Comparison of ENCODE assay signal across 7 cellular contexts in genomic region chr1:8880068-8880676, GRCh38. TPM values are rescaled to one million over a fixed set of nuclear protein-coding genes. Genes with fewer than 3 reads are reported as not detected.
A peak's percentile ranks its signal among the peaks of the same experiment; 100 is the strongest.
DNase-seq lines count a peak whose midpoint lies in the region; ATAC-seq and TF ChIP-seq lines count a peak whose summit lies in the region.

No MANE protein-coding gene starts in this region.

- H3K36me3 Mint-ChIP-seq in activated T-helper 1 cell treated with anti-CD3 and anti-CD28 coated beads, Interleukin-12 subunit alpha, Interleukin-12 subunit beta, Interleukin-2, Interleukin-4 antibody, amounts not matched to agents 30 ng/mL and 10 ng/mL and 1 ng/mL, durations not matched to agents 14 hours and 24 hours and 36 hours (ENCODE audit: low read depth): peaks cover 28% of the 10 kb centered on the region

- H3K36me3 ChIP-seq in Loucy (ENCODE audit: insufficient read depth, low read length) (peaks cover 22% of the 10 kb centered on the region), osteoblast (ENCODE audit: insufficient read depth, low read length) (peaks cover 18% of the 10 kb centered on the region)

- no peaks in the 10 kb centered on the region for H3K9me3 ChIP-seq in Loucy (ENCODE audit: insufficient read depth, low read depth, low read length)
- no peaks in the 10 kb centered on the region for H3K9me3 ChIP-seq in osteoblast (ENCODE audit: low read depth, low read length)

- peak overlapping the region; percentile 89 for H3K4me3 ChIP-seq in Loucy (ENCODE audit: low read length, poor library complexity, severe bottlenecking)
- peak overlapping the region; percentile 8 for H3K4me3 ChIP-seq in osteoblast (ENCODE audit: insufficient read depth, low read length)

- H2AFZ ChIP-seq in Loucy (ENCODE audit: low read length) (peak overlapping the region; percentile 7; the same call in 1 of the 2 replicates), osteoblast (ENCODE audit: low read length) (peak overlapping the region; percentile 55)

- H3K4me1 ChIP-seq in Loucy (ENCODE audit: insufficient read depth, low read length, poor library complexity, severe bottlenecking) (peaks cover 26% of the 10 kb centered on the region), osteoblast (ENCODE audit: insufficient read depth, low read length) (peaks cover 34% of the 10 kb centered on the region)

- no peaks in the 10 kb centered on the region for H3K9me2 ChIP-seq in Loucy (replicated peaks; ENCODE audit: low read depth, low read length)

- peak overlapping the region; percentile 88 for H3K4me3 Mint-ChIP-seq in activated T-helper 1 cell treated with anti-CD3 and anti-CD28 coated beads, Interleukin-12 subunit alpha, Interleukin-12 subunit beta, Interleukin-2, Interleukin-4 antibody, amounts not matched to agents 30 ng/mL and 10 ng/mL and 1 ng/mL, durations not matched to agents 14 hours and 24 hours and 36 hours

- H3K27ac ChIP-seq in osteoblast (ENCODE audit: low read depth, low read length): peak overlapping the region; percentile 87

- H3K27me3 ChIP-seq in Loucy (ENCODE audit: insufficient read depth, low read length, poor library complexity, severe bottlenecking): peaks cover 16% of the 10 kb centered on the region
- no peaks in the 10 kb centered on the region for H3K27me3 ChIP-seq in osteoblast (ENCODE audit: insufficient read depth, low read length)

- peak overlapping the region; percentile 99 for H3K9ac ChIP-seq in Loucy (ENCODE audit: low read depth, low read length, poor library complexity, severe bottlenecking)

- H3K9me3 Mint-ChIP-seq in activated T-helper 1 cell treated with anti-CD3 and anti-CD28 coated beads, Interleukin-12 subunit alpha, Interleukin-12 subunit beta, Interleukin-2, Interleukin-4 antibody, amounts not matched to agents 30 ng/mL and 10 ng/mL and 1 ng/mL, durations not matched to agents 14 hours and 24 hours and 36 hours: no peaks in the 10 kb centered on the region

- ATAC-seq in HG03135 (IDR thresholded peaks at IDR 0.05; ENCODE audit: unreplicated experiment) (no peak), HG02610 (IDR thresholded peaks at IDR 0.05; ENCODE audit: unreplicated experiment) (no peak)

- H3K27ac Mint-ChIP-seq in activated T-helper 1 cell treated with anti-CD3 and anti-CD28 coated beads, Interleukin-12 subunit alpha, Interleukin-12 subunit beta, Interleukin-2, Interleukin-4 antibody, amounts not matched to agents 30 ng/mL and 10 ng/mL and 1 ng/mL, durations not matched to agents 14 hours and 24 hours and 36 hours: peak overlapping the region; percentile 99

- intact Hi-C loops in activated T-helper 1 cell treated with anti-CD3 and anti-CD28 coated beads, Interleukin-12 subunit alpha, Interleukin-12 subunit beta, Interleukin-2, Interleukin-4 antibody, amounts not matched to agents 30 ng/mL and 10 ng/mL and 1 ng/mL, durations not matched to agents 14 hours and 24 hours and 36 hours (cut with micrococcal nuclease): loop anchor here (1.0 to 2.0 kb wide), 3 partner anchors 20 to 108 kb away; no protein-coding TSS in a partner anchor

- H3K79me2 ChIP-seq in Loucy (ENCODE audit: insufficient read depth, low read length): peaks cover 52% of the 10 kb centered on the region
- peaks cover 33% of the 10 kb centered on the region for H3K79me2 ChIP-seq in osteoblast (ENCODE audit: insufficient read depth, low read length)

- H3K27me3 Mint-ChIP-seq in activated T-helper 1 cell treated with anti-CD3 and anti-CD28 coated beads, Interleukin-12 subunit alpha, Interleukin-12 subunit beta, Interleukin-2, Interleukin-4 antibody, amounts not matched to agents 30 ng/mL and 10 ng/mL and 1 ng/mL, durations not matched to agents 14 hours and 24 hours and 36 hours (ENCODE audit: insufficient read depth): peaks cover 2% of the 10 kb centered on the region

- H3K4me1 Mint-ChIP-seq in activated T-helper 1 cell treated with anti-CD3 and anti-CD28 coated beads, Interleukin-12 subunit alpha, Interleukin-12 subunit beta, Interleukin-2, Interleukin-4 antibody, amounts not matched to agents 30 ng/mL and 10 ng/mL and 1 ng/mL, durations not matched to agents 14 hours and 24 hours and 36 hours (ENCODE audit: low read depth): peaks cover 32% of the 10 kb centered on the region

- H4K20me1 ChIP-seq in Loucy (ENCODE audit: insufficient read depth, low read length, poor library complexity, severe bottlenecking) (peaks cover 29% of the 10 kb centered on the region), osteoblast (ENCODE audit: insufficient read depth, low read length) (peaks cover 24% of the 10 kb centered on the region)

- no peak for TF ChIP-seq CTCF in Loucy (conservative IDR thresholded peaks at IDR 0.05; ENCODE audit: low read length)
- TF ChIP-seq CTCF in osteoblast (IDR thresholded peaks at IDR 0.05; ENCODE audit: extremely low read depth, low read depth, low read length): no peak

- H3F3A ChIP-seq in Loucy (ENCODE audit: low read depth): peaks cover 3% of the 10 kb centered on the region; the same call in 1 of the 2 replicates

- H3K4me2 ChIP-seq in Loucy (ENCODE audit: low read depth, low read length, poor library complexity, severe bottlenecking): peak overlapping the region; percentile 93
- peak overlapping the region; percentile 88 for H3K4me2 ChIP-seq in osteoblast (ENCODE audit: insufficient read depth, low read length)

- peak; percentile 94 for DNase-seq in GM04504 (ENCODE audit: low read depth)
- peak; percentile 53 for DNase-seq in activated T-helper 1 cell treated with anti-CD3 and anti-CD28 coated beads, Interleukin-12 subunit alpha, Interleukin-12 subunit beta, Interleukin-2, Interleukin-4 antibody, amounts not matched to agents 30 ng/mL and 10 ng/mL and 1 ng/mL, durations not matched to agents 14 hours and 24 hours and 36 hours (ENCODE audit: low spot score)
- peak; percentile 98 for DNase-seq in fibroblast of the conjunctiva (ENCODE audit: low read depth)
- peak; percentile 98 for DNase-seq in osteoblast (ENCODE audit: insufficient read length, low spot score, missing footprints)

RNA-seq across cellular contexts. Expression of gene ENO1, which starts 1.7 kb away (rescaled TPM):
- 3,370 and 3,388 TPM in 2 replicates for total RNA-seq in activated T-helper 1 cell treated with anti-CD3 and anti-CD28 coated beads, Interleukin-12 subunit alpha, Interleukin-12 subunit beta, Interleukin-2, Interleukin-4 antibody, amounts not matched to agents 30 ng/mL and 10 ng/mL and 1 ng/mL, durations not matched to agents 14 hours and 24 hours and 36 hours
- total RNA-seq in osteoblast: 1,079 and 1,591 TPM in 2 replicates
